3 cellular contexts compared by ENCODE assay signal in genomic region chr11:123748349-123748748, GRCh38.
A peak's percentile ranks its signal among the peaks of the same experiment; 100 is the strongest.
TF ChIP-seq lines count a peak whose summit lies in the region.
"Not testable (repeated sequence)": the region's sequence is repeated elsewhere in the genome, so short reads cannot be mapped to it uniquely, and the experiment has no call there.

No MANE protein-coding gene starts in this region.

TF ChIP-seq in HEK293, 187 proteins besides CTCF, POLR2A, EP300 and RAD21:
- TF ChIP-seq ZNF146 (tag by site-specific recombination; IDR thresholded peaks at IDR 0.05): peak; percentile 51

TF ChIP-seq in K562, 482 proteins besides CTCF, POLR2A, EP300 and RAD21:
- TF ChIP-seq ZNF146 (CRISPR knock-in tag; IDR thresholded peaks at IDR 0.05; ENCODE audit: unreplicated experiment): peak; percentile 86
TF ChIP-seq in K562: peak in this region for 1; not testable (repeated sequence) for 481.

TF ChIP-seq in HepG2, 621 proteins besides CTCF, POLR2A, EP300 and RAD21:
- peak; percentile 66 for TF ChIP-seq ATF7 (IDR thresholded peaks at IDR 0.05)
- TF ChIP-seq ATF7 (CRISPR knock-in tag; IDR thresholded peaks at IDR 0.05): not testable (repeated sequence)
